27 cellular contexts compared by ENCODE assay signal in the genomic region with DNA sequence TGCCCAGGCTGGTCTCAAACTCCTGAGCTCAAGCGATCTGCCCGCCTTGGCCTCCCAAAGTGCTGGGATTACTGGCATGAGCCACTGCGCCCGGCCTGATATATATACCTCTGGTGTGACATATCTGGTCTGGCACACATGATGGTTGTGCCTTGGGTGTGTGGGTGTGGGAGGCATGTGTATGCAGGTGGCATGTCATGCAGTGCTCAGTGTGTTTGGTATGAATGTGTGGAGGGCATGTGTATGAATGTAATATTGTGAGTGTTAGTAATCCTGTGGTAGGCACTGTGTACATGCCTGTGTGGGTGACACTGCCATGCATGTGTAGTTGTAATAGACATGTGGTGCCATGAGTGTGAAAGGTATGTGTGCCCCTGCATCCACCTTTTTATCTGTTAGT.
"Had no signal": no experiment of that assay in that cellular context is flagged by ENCODE, and none has a peak within 500 bp of the region (broad histone marks: within the 10 kb centered on the region; RNA-seq: fewer than 3 reads in every experiment).

No MANE protein-coding gene starts in this region.

- H3K27me3 Mint-ChIP-seq: naive B cell had no signal

- H3K4me3 ChIP-seq: coronary artery, dorsolateral prefrontal cortex, esophagus squamous epithelium, gastrocnemius medialis, heart right ventricle, left lung, lower lobe of right lung, mucosa of descending colon had no signal

- H3K4me1 Mint-ChIP-seq: naive B cell had no signal

- H3K9me3 ChIP-seq: esophagus squamous epithelium had no signal

- H3K27me3 ChIP-seq: dorsolateral prefrontal cortex, esophagus squamous epithelium, gastrocnemius medialis, heart right ventricle, left lung had no signal

- H3K36me3 ChIP-seq: esophagus squamous epithelium, gastrocnemius medialis, heart right ventricle, left lung, lower lobe of right lung had no signal

- FAIRE-seq: colon, endometrium, islet of Langerhans, keratinocyte had no signal

- ATAC-seq: esophagus mucosa, gastrocnemius medialis, heart right ventricle, left cardiac atrium, left lung, left ventricle myocardium superior, lower lobe of right lung, mucosa of descending colon had no signal

- H3K27ac Mint-ChIP-seq: naive B cell had no signal

- DNase-seq: dermis blood vessel endothelial cell; dorsolateral prefrontal cortex; effector CD4-positive, alpha-beta T cell; effector memory CD4-positive, alpha-beta T cell; erythroblast; esophagus squamous epithelium; foreskin fibroblast; foreskin melanocyte; gastrocnemius medialis; glutamatergic neuron; heart right ventricle; hippocampal formation; left cardiac atrium; left lung; left ventricle myocardium superior; lower lobe of right lung; mesenchymal stem cell; midbrain; mucosa of descending colon; naive B cell had no signal

- H3K4me3 Mint-ChIP-seq: naive B cell had no signal

- H3K27ac ChIP-seq: coronary artery, dorsolateral prefrontal cortex, epithelial cell of prostate, esophagus squamous epithelium, gastrocnemius medialis, heart right ventricle, left lung, lower lobe of right lung had no signal

- H3K4me1 ChIP-seq: esophagus squamous epithelium, gastrocnemius medialis, heart right ventricle, left lung, lower lobe of right lung had no signal
